20 cellular contexts compared by ENCODE assay signal in the genomic region with DNA sequence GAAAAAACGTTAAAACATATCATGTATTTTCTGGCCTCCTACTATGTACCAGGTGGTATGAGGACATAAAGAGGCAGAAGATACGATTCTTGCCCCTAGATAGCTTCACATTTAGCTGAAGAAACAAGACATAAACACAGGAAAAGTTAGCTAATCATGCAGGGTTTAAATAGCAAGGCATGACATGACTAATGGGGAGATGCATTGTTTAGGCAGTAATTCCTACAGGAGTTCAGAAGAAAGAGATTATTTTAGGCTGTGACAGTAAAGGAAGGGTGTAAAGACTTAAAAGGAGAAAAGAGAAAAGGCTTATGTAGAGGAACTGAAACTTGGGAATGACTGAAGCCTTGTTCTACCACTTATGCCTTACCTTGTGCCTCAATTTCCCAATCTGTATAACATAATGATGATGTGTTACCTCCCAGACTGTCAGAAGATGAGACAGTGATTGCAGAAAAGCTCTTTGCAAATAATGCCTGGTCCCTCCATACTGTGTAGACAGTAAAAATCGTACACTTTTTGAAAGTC. TPM values are rescaled to one million over a fixed set of nuclear protein-coding genes. Genes with fewer than 3 reads are reported as not detected.
DNase-seq lines count a peak whose midpoint lies in the region; ATAC-seq, FAIRE-seq and TF ChIP-seq lines count a peak whose summit lies in the region.
"Had no signal": no experiment of that assay in that cellular context is flagged by ENCODE, and none has a peak within 500 bp of the region (broad histone marks: within the 10 kb centered on the region; RNA-seq: fewer than 3 reads in every experiment).

No MANE protein-coding gene starts in this region.

- H3K36me3 ChIP-seq in left ventricle myocardium inferior = no peaks in the 10 kb centered on the region

- no peaks in the 10 kb centered on the region for H3K9me3 ChIP-seq in left ventricle myocardium inferior (replicated peaks)

- no peaks in the 10 kb centered on the region for H3K27me3 ChIP-seq in left ventricle myocardium inferior (ENCODE audit: low read depth)

- FAIRE-seq in urothelium cell line (lab: Jason Lieb, UNC) = peak; percentile 78
- FAIRE-seq: H1 had no signal

- intact Hi-C loops in left ventricle myocardium inferior (cut with micrococcal nuclease) (no loop called here), Right ventricle myocardium inferior (cut with DNase I) (no loop called here)

- DNase-seq in left ventricle myocardium inferior = no peak
- no peak for DNase-seq in Right ventricle myocardium inferior (ENCODE audit: missing footprints)
- peak; percentile 17 to 61 for DNase-seq in cardiac fibroblast (ENCODE audit: low read depth in 2 of 2)
- DNase-seq in fibroblast of the aortic adventitia (ENCODE audit: low read depth) = peak; percentile 10
- DNase-seq in urothelium cell line (ENCODE audit: low spot score) = no peak
- DNase-seq in ACHN = no peak
- DNase-seq in SW480 (ENCODE audit: low spot score) = no peak
- DNase-seq in stimulated activated CD4-positive, alpha-beta T cell treated with anti-CD3 and anti-CD28 coated beads, Interleukin-4, amount 100 ng/mL, for 4 hours = no peak
- DNase-seq: COR-L47, DMS 273 treated with DMSO at 0.1 percent for 48 hours, GF-D8, NCI-H187, NCI-H226, NCI-H524, NCI-H82, OCI-M1, SIG-M5 had no signal

- H3K4me1 ChIP-seq in left ventricle myocardium inferior = peaks cover 48% of the 10 kb centered on the region

- in situ Hi-C loops in ACHN (cut with HindIII; ENCODE audit: low pct_ligation_motif_present, low pct_unique_long_range_greater_than_20kb, low sequenced_read_pairs) = no loop called here

- H3K4me3 ChIP-seq in left ventricle myocardium inferior (no peak overlapping the region), cardiac fibroblast (replicated peaks in 1 of 2; ENCODE audit: low read depth in 2 of 2, low read length in 2 of 2) (no peak overlapping the region), fibroblast of the aortic adventitia (ENCODE audit: low read depth, low read length) (no peak overlapping the region)

- ATAC-seq in Right ventricle myocardium inferior = no peak

- H3K27ac ChIP-seq in left ventricle myocardium inferior (replicated peaks) = peak overlapping the region; percentile 9
- H3K27ac ChIP-seq: 22Rv1, KMS-11 had no signal

- no peak for TF ChIP-seq CTCF in left ventricle myocardium inferior (IDR thresholded peaks at IDR 0.05; ENCODE audit: borderline replicate concordance)
- TF ChIP-seq CTCF in cardiac fibroblast (IDR thresholded peaks at IDR 0.05; ENCODE audit: low read depth, low read length) = no peak
- no peak for TF ChIP-seq CTCF in fibroblast of the aortic adventitia (IDR thresholded peaks at IDR 0.05; ENCODE audit: insufficient read depth, low read length)

RNA-seq across cellular contexts. Expression of a gene that starts 44.4 kb away (rescaled TPM):
- total RNA-seq in left ventricle myocardium inferior = 18.4 TPM
- 16.4 TPM for total RNA-seq in Right ventricle myocardium inferior
- 4.2 and 17.0 TPM in 2 replicates for total RNA-seq in fibroblast of the aortic adventitia (ENCODE audit: low replicate concordance)

Comparison
In these comparisons a context has a peak if more than half of its experiments do, and no peak if none do; other contexts are left out.
1. DNase-seq: peak in cardiac fibroblast (2 of 2) and fibroblast of the aortic adventitia (single experiment); none in left ventricle myocardium inferior (single experiment), Right ventricle myocardium inferior (single experiment), urothelium cell line (single experiment), ACHN (single experiment), SW480 (single experiment) and stimulated activated CD4-positive, alpha-beta T cell treated with anti-CD3 and anti-CD28 coated beads, Interleukin-4, amount 100 ng/mL, for 4 hours (0 of 2).